In the genomic region with DNA sequence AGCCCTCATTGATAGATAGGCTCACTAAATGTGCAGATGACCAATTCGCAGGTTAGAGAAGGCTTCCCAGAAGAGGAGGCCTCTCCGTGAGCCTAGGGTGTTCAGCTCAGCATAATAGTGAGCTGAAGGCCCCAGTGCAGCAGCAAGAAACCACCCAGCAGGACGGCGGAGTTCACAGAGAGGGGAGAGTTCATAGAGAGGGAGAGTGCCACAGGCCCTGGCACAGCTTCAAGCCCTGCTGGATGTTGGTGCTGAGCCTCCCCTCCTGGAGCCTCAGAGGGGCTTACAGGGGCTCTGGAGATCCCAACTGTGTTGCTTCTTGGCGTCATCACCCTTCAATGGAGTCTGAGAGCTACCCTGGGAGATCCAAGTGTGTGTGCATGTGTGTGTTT, we compare ENCODE assay signal across 10 cellular contexts. TPM values are rescaled to one million over a fixed set of nuclear protein-coding genes. Genes with fewer than 3 reads are reported as not detected.
DNase-seq lines count a peak whose midpoint lies in the region; ATAC-seq and TF ChIP-seq lines count a peak whose summit lies in the region.
"Had no signal": no experiment of that assay in that cellular context is flagged by ENCODE, and none has a peak within 500 bp of the region (broad histone marks: within the 10 kb centered on the region; RNA-seq: fewer than 3 reads in every experiment).

No MANE protein-coding gene starts in this region.

- no peaks in the 10 kb centered on the region for H3K9me3 Mint-ChIP-seq in activated T-helper 2 cell treated with anti-CD3 and anti-CD28 coated beads, Interferon-gamma antibody, Interleukin-2, Interleukin-4, amounts not matched to agents 10 μg/mL and 5 μg/mL and 100 μg/mL, durations not matched to agents 14 hours and 24 hours and 36 hours

- H3K27me3 ChIP-seq in left ventricle myocardium inferior (ENCODE audit: low read depth), result no peaks in the 10 kb centered on the region
- no peaks in the 10 kb centered on the region for H3K27me3 ChIP-seq in upper lobe of right lung
- H3K27me3 ChIP-seq: BE2C had no signal

- H3K4me1 Mint-ChIP-seq in activated T-helper 2 cell treated with anti-CD3 and anti-CD28 coated beads, Interferon-gamma antibody, Interleukin-2, Interleukin-4, amounts not matched to agents 10 μg/mL and 5 μg/mL and 100 μg/mL, durations not matched to agents 14 hours and 24 hours and 36 hours (ENCODE audit: low read depth), result peaks cover 20% of the 10 kb centered on the region

- intact Hi-C loops in left ventricle myocardium inferior (cut with micrococcal nuclease), result no loop called here
- intact Hi-C loops in cardiac septum (cut with DNase I), result loop anchor here (5.0 kb wide), 1 partner anchor 189 kb away; no protein-coding TSS in a partner anchor
- intact Hi-C loops in activated T-helper 2 cell treated with anti-CD3 and anti-CD28 coated beads, Interferon-gamma antibody, Interleukin-2, Interleukin-4, amounts not matched to agents 10 μg/mL and 5 μg/mL and 100 μg/mL, durations not matched to agents 14 hours and 24 hours and 36 hours (cut with micrococcal nuclease), result no loop called here
- intact Hi-C loops in upper lobe of right lung (cut with DNase I), result no loop called here

- peak overlapping the region; percentile 21 for H3K27ac ChIP-seq in left ventricle myocardium inferior (replicated peaks)
- H3K27ac ChIP-seq in upper lobe of right lung, result no peak overlapping the region

- H3K4me3 Mint-ChIP-seq in activated T-helper 2 cell treated with anti-CD3 and anti-CD28 coated beads, Interferon-gamma antibody, Interleukin-2, Interleukin-4, amounts not matched to agents 10 μg/mL and 5 μg/mL and 100 μg/mL, durations not matched to agents 14 hours and 24 hours and 36 hours (ENCODE audit: low read depth), result peak overlapping the region; percentile 78

- no peak for TF ChIP-seq CTCF in left ventricle myocardium inferior (IDR thresholded peaks at IDR 0.05; ENCODE audit: borderline replicate concordance)
- no peak for TF ChIP-seq CTCF in upper lobe of right lung (IDR thresholded peaks at IDR 0.05)

- no peak overlapping the region for H3K27ac Mint-ChIP-seq in activated T-helper 2 cell treated with anti-CD3 and anti-CD28 coated beads, Interferon-gamma antibody, Interleukin-2, Interleukin-4, amounts not matched to agents 10 μg/mL and 5 μg/mL and 100 μg/mL, durations not matched to agents 14 hours and 24 hours and 36 hours

- H3K9me3 ChIP-seq in left ventricle myocardium inferior (replicated peaks) (no peaks in the 10 kb centered on the region), upper lobe of right lung (no peaks in the 10 kb centered on the region)
- H3K9me3 ChIP-seq: BE2C had no signal

- H3K4me3 ChIP-seq in left ventricle myocardium inferior (peak overlapping the region; percentile 83), upper lobe of right lung (no peak overlapping the region)

- peaks cover 70% of the 10 kb centered on the region for H3K4me1 ChIP-seq in left ventricle myocardium inferior
- H3K4me1 ChIP-seq in upper lobe of right lung, result peaks cover 21% of the 10 kb centered on the region

- ATAC-seq in upper lobe of right lung (no peak), GM18519 (IDR thresholded peaks at IDR 0.05; ENCODE audit: low FRiP score, unreplicated experiment) (no peak)

- no peak for DNase-seq in left ventricle myocardium inferior
- DNase-seq in cardiac septum (ENCODE audit: low spot score), result no peak
- DNase-seq in activated T-helper 2 cell treated with anti-CD3 and anti-CD28 coated beads, Interferon-gamma antibody, Interleukin-2, Interleukin-4, amounts not matched to agents 10 μg/mL and 5 μg/mL and 100 μg/mL, durations not matched to agents 14 hours and 24 hours and 36 hours (ENCODE audit: low spot score), result no peak
- DNase-seq in mesenteric fat pad (ENCODE audit: low spot score), result peak; percentile 84
- peak; percentile 37 for DNase-seq in upper lobe of right lung
- DNase-seq in RKO (ENCODE audit: low spot score), result no peak
- DNase-seq in amniotic stem cell (lab: John Stamatoyannopoulos, UW), result no peak
- DNase-seq: BE2C; central memory CD4-positive, alpha-beta T cell had no signal

- H3K27me3 Mint-ChIP-seq in activated T-helper 2 cell treated with anti-CD3 and anti-CD28 coated beads, Interferon-gamma antibody, Interleukin-2, Interleukin-4, amounts not matched to agents 10 μg/mL and 5 μg/mL and 100 μg/mL, durations not matched to agents 14 hours and 24 hours and 36 hours (ENCODE audit: low read depth), result no peaks in the 10 kb centered on the region

- H3K36me3 ChIP-seq in left ventricle myocardium inferior, result no peaks in the 10 kb centered on the region
- no peaks in the 10 kb centered on the region for H3K36me3 ChIP-seq in upper lobe of right lung
- H3K36me3 ChIP-seq: BE2C had no signal

- no peaks in the 10 kb centered on the region for H3K36me3 Mint-ChIP-seq in activated T-helper 2 cell treated with anti-CD3 and anti-CD28 coated beads, Interferon-gamma antibody, Interleukin-2, Interleukin-4, amounts not matched to agents 10 μg/mL and 5 μg/mL and 100 μg/mL, durations not matched to agents 14 hours and 24 hours and 36 hours (ENCODE audit: low read depth)

RNA-seq across cellular contexts. Expression of a gene that starts 2.1 kb away (rescaled TPM):
- total RNA-seq in left ventricle myocardium inferior (20.8 TPM), cardiac septum (9.2 TPM), mesenteric fat pad (20.6 TPM), upper lobe of right lung (10.2 TPM)
- 4.8 and 5.1 TPM in 2 replicates for total RNA-seq in activated T-helper 2 cell treated with anti-CD3 and anti-CD28 coated beads, Interferon-gamma antibody, Interleukin-2, Interleukin-4, amounts not matched to agents 10 μg/mL and 5 μg/mL and 100 μg/mL, durations not matched to agents 14 hours and 24 hours and 36 hours

Comparison
In these comparisons a context has a peak if more than half of its experiments do, and no peak if none do; other contexts are left out.
1. DNase-seq: peak in mesenteric fat pad (single experiment) and upper lobe of right lung (single experiment); none in left ventricle myocardium inferior (single experiment), cardiac septum (single experiment), activated T-helper 2 cell treated with anti-CD3 and anti-CD28 coated beads, Interferon-gamma antibody, Interleukin-2, Interleukin-4, amounts not matched to agents 10 μg/mL and 5 μg/mL and 100 μg/mL, durations not matched to agents 14 hours and 24 hours and 36 hours (single experiment), RKO (single experiment) and amniotic stem cell (single experiment).